1 cellular context compared by ENCODE assay signal in the genomic region with DNA sequence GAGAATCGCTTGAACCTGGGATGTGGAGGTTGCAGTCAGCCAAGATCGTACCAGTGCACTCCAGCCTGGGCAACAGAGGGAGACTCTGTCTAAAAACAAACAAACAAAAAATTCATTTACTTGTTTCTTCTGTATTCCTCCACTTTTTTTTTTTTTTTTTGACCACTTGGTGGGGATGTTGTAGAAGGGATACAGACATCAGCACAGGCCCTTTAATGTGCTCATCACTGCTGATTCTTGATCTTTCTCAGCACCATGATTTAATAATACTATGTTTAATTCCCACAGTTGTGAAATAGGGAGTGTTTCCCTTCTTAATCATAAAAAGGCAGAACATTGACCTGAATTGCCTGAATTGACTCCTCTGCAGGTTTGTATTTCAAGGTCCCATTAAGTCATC.
TF ChIP-seq lines count a peak whose summit lies in the region.

No MANE protein-coding gene starts in this region.

TF ChIP-seq in GM12878, 131 proteins besides CTCF, POLR2A, EP300 and RAD21:
- no peak for TF ChIP-seq SREBF1 (IDR thresholded peaks at IDR 0.05; ENCODE audit: low read length)
- TF ChIP-seq SMC3 (IDR thresholded peaks at IDR 0.05; ENCODE audit: borderline replicate concordance, low read length), result peak; percentile 10; the same call in 1 of the 2 replicates
